Comparison of ENCODE assay signal across 13 cellular contexts in genomic region chr11:1531961-1532586, GRCh38. TPM values are rescaled to one million over a fixed set of nuclear protein-coding genes. Genes with fewer than 3 reads are reported as not detected.
DNase-seq lines count a peak whose midpoint lies in the region; TF ChIP-seq lines count a peak whose summit lies in the region.
"Had no signal": no experiment of that assay in that cellular context is flagged by ENCODE, and none has a peak within 500 bp of the region (broad histone marks: within the 10 kb centered on the region; RNA-seq: fewer than 3 reads in every experiment).

No MANE protein-coding gene starts in this region.

- H3K9me3 Mint-ChIP-seq in endodermal cell: no peaks in the 10 kb centered on the region

- H3K4me1 Mint-ChIP-seq in endodermal cell: no peaks in the 10 kb centered on the region

- H3K18ac ChIP-seq in mesenchymal stem cell (ENCODE audit: low read depth in 1 of 2, low read length in 2 of 2): no peak overlapping the region

- DNase-seq in MG63 (peak; percentile 84), endodermal cell (no peak), mesenchymal stem cell (no peak), foreskin melanocyte (no peak), T-helper 9 cell (no peak), ecto neural progenitor cell (ENCODE audit: low spot score) (no peak)
- DNase-seq in effector CD8-positive, alpha-beta T cell (lab: John Stamatoyannopoulos, UW): no peak
- DNase-seq: activated T-cell treated with anti-CD3 and anti-CD28 coated beads, Interleukin-2, amount 50 U/mL, for 48 hours; DND-41; KBM-7; stimulated activated CD4-positive, alpha-beta T cell treated with anti-CD3 and anti-CD28 coated beads, Interleukin-4, amount 100 ng/mL, for 1 hour had no signal

- H3K14ac ChIP-seq in mesenchymal stem cell (ENCODE audit: low read length in 2 of 2): no peak overlapping the region

- no peak overlapping the region for H2BK5ac ChIP-seq in mesenchymal stem cell (ENCODE audit: low read depth, low read length, poor library complexity, severe bottlenecking)

- no peak overlapping the region for H2AK5ac ChIP-seq in mesenchymal stem cell (ENCODE audit: low read length, severe bottlenecking)

- no peaks in the 10 kb centered on the region for H3K36me3 Mint-ChIP-seq in endodermal cell (ENCODE audit: low read depth)

- H3K23ac ChIP-seq in mesenchymal stem cell (ENCODE audit: low read length in 2 of 2): no peak overlapping the region

- H3K4me3 ChIP-seq in MG63: no peak overlapping the region
- no peak overlapping the region for H3K4me3 ChIP-seq in endodermal cell (ENCODE audit: low read length)
- H3K4me3 ChIP-seq in mesenchymal stem cell (ENCODE audit: insufficient read depth in 1 of 2, low read depth in 1 of 2, low read length in 2 of 2): peak overlapping the region in 1 of 2 experiments; percentile 21

- peak overlapping the region; percentile 69 for H3K27ac Mint-ChIP-seq in endodermal cell

- no peak overlapping the region for H2AFZ ChIP-seq in mesenchymal stem cell (ENCODE audit: low read depth, low read length)

- peaks cover 75% of the 10 kb centered on the region for H3K79me1 ChIP-seq in mesenchymal stem cell (replicated peaks; ENCODE audit: low read length, poor library complexity, severe bottlenecking)

- H3K4me3 Mint-ChIP-seq in endodermal cell: no peak overlapping the region

- TF ChIP-seq CTCF in endodermal cell (conservative IDR thresholded peaks at IDR 0.05): no peak

- H3K4ac ChIP-seq in mesenchymal stem cell (ENCODE audit: low read depth in 1 of 2, low read length in 2 of 2): no peak overlapping the region

- H3K27ac ChIP-seq in endodermal cell (ENCODE audit: low read depth, low read length) (peak overlapping the region; percentile 60), mesenchymal stem cell (ENCODE audit: low read length, poor library complexity, severe bottlenecking) (no peak overlapping the region), temporal lobe (ENCODE audit: low read depth, low read length) (peak overlapping the region; percentile 72)

- H2BK120ac ChIP-seq in mesenchymal stem cell (ENCODE audit: low read depth, low read length): no peak overlapping the region

- H3K9me3 ChIP-seq in MG63 (no peaks in the 10 kb centered on the region), endodermal cell (ENCODE audit: control insufficient read depth, low read length) (no peaks in the 10 kb centered on the region), mesenchymal stem cell (ENCODE audit: control insufficient read depth, low read length) (no peaks in the 10 kb centered on the region)

- WGBS in endodermal cell (ENCODE audit: insufficient coverage in 1 of 2, insufficient read length in 1 of 2), 2 experiments: 93 to 94% methylated on average over 7 to 19 of the region's 19 CpGs
- 96% methylated on average over 19 of the region's 19 CpGs for WGBS in mesenchymal stem cell

- no peak overlapping the region for H4K8ac ChIP-seq in mesenchymal stem cell (ENCODE audit: low read length)

- no peak overlapping the region for H3K9ac ChIP-seq in endodermal cell (ENCODE audit: extremely low read depth, low read length, poor library complexity, severe bottlenecking)
- peak overlapping the region; percentile 57 for H3K9ac ChIP-seq in mesenchymal stem cell (ENCODE audit: low read length)

- H3K27me3 ChIP-seq in MG63: no peaks in the 10 kb centered on the region
- H3K27me3 ChIP-seq in endodermal cell (ENCODE audit: control insufficient read depth, insufficient read depth, low read length, poor library complexity, severe bottlenecking): no peaks in the 10 kb centered on the region
- no peaks in the 10 kb centered on the region for H3K27me3 ChIP-seq in mesenchymal stem cell (ENCODE audit: control insufficient read depth in 1 of 2, insufficient read depth in 1 of 2, low read length in 2 of 2)

- no peak overlapping the region for H2BK15ac ChIP-seq in mesenchymal stem cell (ENCODE audit: low read depth, poor library complexity, severe bottlenecking)

- H3K36me3 ChIP-seq in MG63 (peaks cover 2% of the 10 kb centered on the region; the same call in 1 of the 2 replicates), endodermal cell (ENCODE audit: control insufficient read depth, insufficient read depth, low read length) (no peaks in the 10 kb centered on the region), mesenchymal stem cell (ENCODE audit: control insufficient read depth in 1 of 2, insufficient read depth in 2 of 2, low read depth in 1 of 2, low read length in 2 of 2) (peaks cover 0 to 39% of the 10 kb centered on the region in 2 experiments)

- H2BK12ac ChIP-seq in mesenchymal stem cell (ENCODE audit: low read length in 2 of 2): no peak overlapping the region

- no peaks in the 10 kb centered on the region for H3K27me3 Mint-ChIP-seq in endodermal cell (ENCODE audit: insufficient read depth)

- H3K4me1 ChIP-seq in endodermal cell (ENCODE audit: control insufficient read depth, insufficient read depth, low read length): no peaks in the 10 kb centered on the region
- H3K4me1 ChIP-seq in mesenchymal stem cell (ENCODE audit: control insufficient read depth, insufficient read depth, low read depth, low read length): peaks cover 24% of the 10 kb centered on the region

- no peak overlapping the region for H4K91ac ChIP-seq in mesenchymal stem cell (ENCODE audit: low read length)

- no peak overlapping the region for H3K4me2 ChIP-seq in mesenchymal stem cell (ENCODE audit: low read length, poor library complexity, severe bottlenecking)

RNA-seq across cellular contexts. Expression of gene DUSP8, which starts 40.0 kb away (rescaled TPM):
- 1.1 and 4.5 TPM in 2 replicates for total RNA-seq in MG63 (2014; rRNA removed; shearing (Covaris generic); ENCODE audit: low replicate concordance)
- total RNA-seq in endodermal cell (1 to 10 TPM; 4.7 to 7.0 TPM), temporal lobe (7.6 TPM)
- 13.7 TPM for polyA plus RNA-seq in endodermal cell (2013, experiment 1 of 2)
- polyA plus RNA-seq in endodermal cell (2013, experiment 2 of 2): 7.4 TPM
- 6.2 TPM for polyA plus RNA-seq in mesenchymal stem cell (2013, experiment 1 of 2)
- 5.8 TPM for polyA plus RNA-seq in mesenchymal stem cell (2013, experiment 2 of 2)

RNA-seq across cellular contexts. Expression of gene MOB2, which starts 45.5 kb away (rescaled TPM):
- 25.4 and 34.2 TPM in 2 replicates for total RNA-seq in MG63 (2014; rRNA removed; shearing (Covaris generic); ENCODE audit: low replicate concordance)
- total RNA-seq in endodermal cell: 10 to 100 TPM; 23.9 to 25.4 TPM
- 15.7 TPM for polyA plus RNA-seq in endodermal cell (2013, experiment 1 of 2)
- 14.4 TPM for polyA plus RNA-seq in endodermal cell (2013, experiment 2 of 2)
- 10.6 TPM for polyA plus RNA-seq in mesenchymal stem cell (2013, experiment 1 of 2)
- 10.7 TPM for polyA plus RNA-seq in mesenchymal stem cell (2013, experiment 2 of 2)
- total RNA-seq in temporal lobe: 12.8 TPM

RNA-seq across cellular contexts. Expression of gene KRTAP5-1, which starts 53.0 kb away (rescaled TPM):
- not detected in 2 replicates for total RNA-seq in MG63 (2014; rRNA removed; shearing (Covaris generic); ENCODE audit: low replicate concordance)
- total RNA-seq in endodermal cell: not detected
- polyA plus RNA-seq in endodermal cell (2013, experiment 1 of 2): not detected
- not detected for polyA plus RNA-seq in endodermal cell (2013, experiment 2 of 2)
- not detected for polyA plus RNA-seq in mesenchymal stem cell (2013, experiment 1 of 2)
- not detected for polyA plus RNA-seq in mesenchymal stem cell (2013, experiment 2 of 2)
- total RNA-seq in temporal lobe: not detected
- total RNA-seq: mesenteric fat pad had no signal
